9 cellular contexts compared by ENCODE assay signal in genomic region chr5:80191991-80192398, GRCh38.
DNase-seq lines count a peak whose midpoint lies in the region; ATAC-seq and TF ChIP-seq lines count a peak whose summit lies in the region.
"Had no signal": no experiment of that assay in that cellular context is flagged by ENCODE, and none has a peak within 500 bp of the region (broad histone marks: within the 10 kb centered on the region; RNA-seq: fewer than 3 reads in every experiment).

No MANE protein-coding gene starts in this region.

- peak overlapping the region; percentile 61 for H3K4me3 Mint-ChIP-seq in CD4-positive, alpha-beta T cell
- peak overlapping the region; percentile 55 to 84 (median 71) for H3K4me3 Mint-ChIP-seq in T-cell
- no peak overlapping the region for H3K4me3 Mint-ChIP-seq in neural progenitor cell
- H3K4me3 Mint-ChIP-seq in immature natural killer cell: peak overlapping the region in 1 of 5 donors; percentile 19

- H3K27ac ChIP-seq in CD4-positive, alpha-beta T cell (ENCODE audit: low read depth, low read length): peak overlapping the region; percentile 74
- peak overlapping the region; percentile 60 for H3K27ac ChIP-seq in neural progenitor cell
- H3K27ac ChIP-seq: VCaP had no signal

- H3K79me2 ChIP-seq in neural progenitor cell (ENCODE audit: low read depth): peaks cover 99% of the 10 kb centered on the region

- no peak overlapping the region for H3K9ac ChIP-seq in neural progenitor cell

- H4K20me1 ChIP-seq in neural progenitor cell (ENCODE audit: low read depth): peaks cover 96% of the 10 kb centered on the region

- H3K27ac Mint-ChIP-seq in CD4-positive, alpha-beta T cell: peak overlapping the region; percentile 94
- H3K27ac Mint-ChIP-seq in T-cell (peak overlapping the region; percentile 96), neural progenitor cell (peak overlapping the region; percentile 13), immature natural killer cell (peak overlapping the region in 1 of 6 donors; percentile 62)

- intact Hi-C loops in CD4-positive, alpha-beta T cell (cut with DNase I, micrococcal nuclease): loop anchor here (2.0 to 5.0 kb wide), 6 partner anchors 13 to 100 kb away; no protein-coding TSS in a partner anchor

- no peaks in the 10 kb centered on the region for H3K27me3 Mint-ChIP-seq in CD4-positive, alpha-beta T cell
- no peaks in the 10 kb centered on the region for H3K27me3 Mint-ChIP-seq in T-cell
- H3K27me3 Mint-ChIP-seq in neural progenitor cell (ENCODE audit: insufficient read depth, low read depth): peaks cover 3% of the 10 kb centered on the region
- H3K27me3 Mint-ChIP-seq in immature natural killer cell (ENCODE audit: low read depth in 3 of 3): no peaks in the 10 kb centered on the region

- H3K4me2 ChIP-seq in neural progenitor cell: peak overlapping the region; percentile 70

- ATAC-seq in CD4-positive, alpha-beta T cell (ENCODE audit: poor library complexity): peak; percentile 60
- ATAC-seq in T-cell (replicated peaks in 1 of 4) (peak; percentile 78 to 85 (median 80)), HG03521 (IDR thresholded peaks at IDR 0.05; ENCODE audit: unreplicated experiment) (no peak), HG03280 (IDR thresholded peaks at IDR 0.05; ENCODE audit: unreplicated experiment) (no peak)

- CTCF ChIA-PET in CD4-positive, alpha-beta T cell (lab: Charles Lee): interaction anchor here (0.5 to 3.3 kb wide), 5 partner anchors 8 to 116 kb away, joined by 3 to 8 read pairs (median 3); no protein-coding TSS in a partner anchor
- CTCF ChIA-PET in T-cell (lab: Charles Lee): interaction anchor here (0.6 to 2.1 kb wide), 6 partner anchors 13 to 67 kb away, joined by 3 to 10 read pairs (median 3); no protein-coding TSS in a partner anchor

- H3K27me3 ChIP-seq in CD4-positive, alpha-beta T cell (ENCODE audit: control insufficient read depth, insufficient read depth, low read length): no peaks in the 10 kb centered on the region
- no peaks in the 10 kb centered on the region for H3K27me3 ChIP-seq in neural progenitor cell

- H3K36me3 Mint-ChIP-seq in CD4-positive, alpha-beta T cell (ENCODE audit: low read depth): peaks cover 46% of the 10 kb centered on the region
- H3K36me3 Mint-ChIP-seq in T-cell (peaks cover 22% of the 10 kb centered on the region), neural progenitor cell (peaks cover 10% of the 10 kb centered on the region), immature natural killer cell (peaks cover 0 to 13% (median 7%) of the 10 kb centered on the region in 3 donors)

- H3K36me3 ChIP-seq in neural progenitor cell: no peaks in the 10 kb centered on the region

- peaks cover 89% of the 10 kb centered on the region for H3K4me1 Mint-ChIP-seq in CD4-positive, alpha-beta T cell (ENCODE audit: low read depth)
- H3K4me1 Mint-ChIP-seq in T-cell: peaks cover 86 to 98% (median 88%) of the 10 kb centered on the region in 3 donors
- peaks cover 62% of the 10 kb centered on the region for H3K4me1 Mint-ChIP-seq in neural progenitor cell
- H3K4me1 Mint-ChIP-seq in immature natural killer cell: peaks cover 23 to 39% of the 10 kb centered on the region in 2 donors

- no peak for TF ChIP-seq CTCF in CD4-positive, alpha-beta T cell (IDR thresholded peaks at IDR 0.05)
- no peak for TF ChIP-seq CTCF in neural progenitor cell (IDR thresholded peaks at IDR 0.05)

- H3K9me3 ChIP-seq in CD4-positive, alpha-beta T cell (ENCODE audit: control insufficient read depth, low read length): no peaks in the 10 kb centered on the region
- H3K9me3 ChIP-seq in neural progenitor cell (ENCODE audit: low read depth): no peaks in the 10 kb centered on the region

- H3F3A ChIP-seq in neural progenitor cell (ENCODE audit: low read depth): peaks cover 71% of the 10 kb centered on the region

- H3K4me3 ChIP-seq in neural progenitor cell: peak overlapping the region; percentile 8

- no peak overlapping the region for H2AFZ ChIP-seq in neural progenitor cell (replicated peaks)

- peaks cover 79% of the 10 kb centered on the region for H3K4me1 ChIP-seq in neural progenitor cell

- peak; percentile 28 to 59 (median 42) for DNase-seq in CD4-positive, alpha-beta T cell
- DNase-seq in T-cell (peak in 31 of 34 experiments; percentile 19 to 64 (median 44)), neural progenitor cell (ENCODE audit: low spot score) (peak; percentile 67), immature natural killer cell (no peak), NCI-H2081 treated with DMSO at 0.1 percent for 48 hours (lab: John Stamatoyannopoulos, UW) (no peak)
- DNase-seq in effector CD8-positive, alpha-beta T cell (lab: John Stamatoyannopoulos, UW): peak; percentile 18

- POLR2A ChIA-PET in CD4-positive, alpha-beta T cell (lab: Charles Lee): interaction anchor here (0.7 to 7.8 kb wide), 17 partner anchors 10 to 100 kb away, joined by 3 to 100 read pairs (median 8); partner anchors contain the start of gene SERINC5
- POLR2A ChIA-PET in T-cell (lab: Charles Lee): interaction anchor here (0.7 to 2.2 kb wide), 4 partner anchors 20 to 69 kb away, joined by 4 to 11 read pairs (median 4); no protein-coding TSS in a partner anchor

- H3K9me3 Mint-ChIP-seq in CD4-positive, alpha-beta T cell: no peaks in the 10 kb centered on the region
- no peaks in the 10 kb centered on the region for H3K9me3 Mint-ChIP-seq in T-cell
- no peaks in the 10 kb centered on the region for H3K9me3 Mint-ChIP-seq in neural progenitor cell
- no peaks in the 10 kb centered on the region for H3K9me3 Mint-ChIP-seq in immature natural killer cell

Comparison
In these comparisons a context has a peak if more than half of its experiments do, and no peak if none do; other contexts are left out.
1. ATAC-seq: peak in CD4-positive, alpha-beta T cell (single experiment) and T-cell (4 of 4); none in HG03521 (single experiment) and HG03280 (single experiment).
2. DNase-seq: peak in CD4-positive, alpha-beta T cell (10 of 10), T-cell (31 of 34), effector CD8-positive, alpha-beta T cell (single experiment) and neural progenitor cell (single experiment); none in immature natural killer cell (0 of 3) and NCI-H2081 treated with DMSO at 0.1 percent for 48 hours (single experiment).